Comparison of ENCODE assay signal across 26 cellular contexts in the genomic region with DNA sequence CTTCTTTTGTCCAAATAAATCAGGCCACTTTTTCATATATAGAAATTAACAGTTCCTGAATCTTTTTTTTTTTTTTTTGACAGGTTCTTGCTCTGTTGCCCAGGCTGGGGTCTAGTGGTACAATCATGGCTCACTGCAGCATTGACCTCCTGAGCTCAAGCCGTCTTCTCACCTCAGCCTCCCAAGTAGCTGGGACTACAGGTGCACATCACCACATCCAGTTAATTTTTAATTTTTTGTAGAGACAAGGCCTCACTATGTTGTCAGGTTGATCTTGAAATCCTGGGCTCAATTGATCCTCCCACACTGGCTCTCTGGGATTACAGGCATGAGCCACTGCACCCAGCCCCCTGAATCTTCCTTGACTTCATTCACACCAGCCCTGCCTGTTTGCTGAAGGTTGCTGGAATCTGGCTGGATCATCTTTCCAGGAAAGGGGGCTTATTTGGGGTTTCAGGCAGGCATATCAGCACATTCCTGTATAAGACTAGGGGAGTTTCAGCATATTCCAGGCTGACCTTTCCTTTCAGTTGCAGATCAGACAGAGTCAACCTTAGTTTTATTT.
A peak's percentile ranks its signal among the peaks of the same experiment; 100 is the strongest.
DNase-seq lines count a peak whose midpoint lies in the region; ATAC-seq, FAIRE-seq and TF ChIP-seq lines count a peak whose summit lies in the region.
"Had no signal": no experiment of that assay in that cellular context is flagged by ENCODE, and none has a peak within 500 bp of the region (broad histone marks: within the 10 kb centered on the region; RNA-seq: fewer than 3 reads in every experiment).

No MANE protein-coding gene starts in this region.

- FAIRE-seq in A549 (lab: Jason Lieb, UNC) = no peak
- FAIRE-seq in RCC 7860 (lab: Jason Lieb, UNC) = no peak
- FAIRE-seq: GM12891, K562 had no signal

- no peaks in the 10 kb centered on the region for H3K27me3 ChIP-seq in hepatocyte
- H3K27me3 ChIP-seq: testis had no signal

- no peak overlapping the region for H2AFZ ChIP-seq in hepatocyte

- H3K4me3 Mint-ChIP-seq in mesothelial cell of epicardium = no peak overlapping the region
- H3K4me3 Mint-ChIP-seq: activated CD4-positive, alpha-beta T cell treated with anti-CD3 and anti-CD28 coated beads, Interleukin-2, amount 10 ng/mL, durations not matched to agents 7 days and 5 days; activated T-cell treated with anti-CD3 and anti-CD28 coated beads, Interleukin-2, amount 50 U/mL, for 24 hours; brain; CD4-positive, alpha-beta T cell; neural crest cell had no signal

- CTCF ChIA-PET in A549 (lab: Yijun Ruan, JAX) = interaction anchor here (0.6 kb wide), 1 partner anchor 276 kb away, joined by 3 read pairs; no protein-coding TSS in a partner anchor

- H4K20me1 ChIP-seq in hepatocyte (ENCODE audit: insufficient read depth, poor library complexity, severe bottlenecking) = no peaks in the 10 kb centered on the region

- H3K79me2 ChIP-seq in hepatocyte = no peaks in the 10 kb centered on the region

- H3K27ac Mint-ChIP-seq in mesothelial cell of epicardium = peak overlapping the region; percentile 62
- H3K27ac Mint-ChIP-seq: activated CD4-positive, alpha-beta T cell treated with anti-CD3 and anti-CD28 coated beads, Interleukin-2, amount 10 ng/mL, durations not matched to agents 7 days and 5 days; activated T-cell treated with anti-CD3 and anti-CD28 coated beads, Interleukin-2, amount 50 U/mL, for 24 hours; CD4-positive, alpha-beta T cell had no signal

- H3K9me3 Mint-ChIP-seq in mesothelial cell of epicardium = no peaks in the 10 kb centered on the region
- H3K9me3 Mint-ChIP-seq: activated CD4-positive, alpha-beta T cell treated with anti-CD3 and anti-CD28 coated beads, Interleukin-2, amount 10 ng/mL, durations not matched to agents 7 days and 5 days; activated T-cell treated with anti-CD3 and anti-CD28 coated beads, Interleukin-2, amount 50 U/mL, for 24 hours; brain; CD4-positive, alpha-beta T cell; neural crest cell had no signal

- TF ChIP-seq RAD21 in A549 (conservative IDR thresholded peaks at IDR 0.05 in 1 of 2, IDR thresholded peaks at IDR 0.05 in 1 of 2) = no peak

- TF ChIP-seq CTCF in A549 (IDR thresholded peaks at IDR 0.05) (no peak), hepatocyte (IDR thresholded peaks at IDR 0.05; ENCODE audit: poor library complexity) (no peak), mesothelial cell of epicardium (IDR thresholded peaks at IDR 0.05; ENCODE audit: unreplicated experiment) (no peak), GM13977 (IDR thresholded peaks at IDR 0.05; ENCODE audit: extremely low read depth, insufficient read depth, missing control alignments) (no peak)

- no peaks in the 10 kb centered on the region for H3K9me2 ChIP-seq in hepatocyte (replicated peaks; ENCODE audit: insufficient read depth)

- 27% methylated on average over 1 of the region's 1 CpG for WGBS in A549 (ENCODE audit: missing lambda C conversion rate)
- 69% methylated on average over 1 of the region's 1 CpG for WGBS in hepatocyte (ENCODE audit: low lambda C conversion rate, missing lambda C conversion rate)

- H3K4me2 ChIP-seq in A549 = peak overlapping the region; percentile 59
- no peak overlapping the region for H3K4me2 ChIP-seq in hepatocyte

- H3K36me3 Mint-ChIP-seq in mesothelial cell of epicardium = no peaks in the 10 kb centered on the region
- H3K36me3 Mint-ChIP-seq: brain had no signal

- H3K4me3 ChIP-seq in A549 (no peak overlapping the region), hepatocyte (no peak overlapping the region)
- H3K4me3 ChIP-seq: K562, lung, psoas muscle, testis had no signal

- in situ Hi-C loops in GM13977 (cut with MboI; ENCODE audit: low pct_unique_long_range_greater_than_20kb, low sequenced_read_pairs, unreplicated experiment) = no loop called here

- peaks cover 62% of the 10 kb centered on the region for H3K4me1 ChIP-seq in A549
- H3K4me1 ChIP-seq in hepatocyte (ENCODE audit: insufficient read depth) = peaks cover 20% of the 10 kb centered on the region
- H3K4me1 ChIP-seq: psoas muscle had no signal

- POLR2A ChIA-PET in A549 (lab: Yijun Ruan, JAX) = no interaction called here

- TF ChIP-seq EP300 in A549 (IDR thresholded peaks at IDR 0.05) = no peak

- no peak for TF ChIP-seq POLR2A in A549 (IDR thresholded peaks at IDR 0.05; ENCODE audit: low read length)

- H3K36me3 ChIP-seq in hepatocyte (replicated peaks; ENCODE audit: insufficient read depth, low read depth) = no peaks in the 10 kb centered on the region

- H3K27ac ChIP-seq in A549 = peak overlapping the region; percentile 81 to 90
- H3K27ac ChIP-seq in hepatocyte = peak overlapping the region; percentile 4
- H3K27ac ChIP-seq: psoas muscle, testis had no signal

- H3K27me3 Mint-ChIP-seq in mesothelial cell of epicardium (ENCODE audit: low read depth) = peaks cover 1% of the 10 kb centered on the region
- H3K27me3 Mint-ChIP-seq: activated CD4-positive, alpha-beta T cell treated with anti-CD3 and anti-CD28 coated beads, Interleukin-2, amount 10 ng/mL, durations not matched to agents 7 days and 5 days; brain had no signal

- DNase-seq in A549 (ENCODE audit: low read depth in 1 of 2, low spot score in 1 of 2) (no peak), RCC 7860 (ENCODE audit: low spot score) (peak; percentile 75), hepatocyte (ENCODE audit: low spot score) (no peak), mesothelial cell of epicardium (ENCODE audit: low spot score in 2 of 2, unreplicated experiment in 2 of 2) (no peak), GM13977 (ENCODE audit: low spot score) (no peak)
- no peak for DNase-seq in NK-92 treated with Interleukin-12 subunit alpha and Interleukin-12 subunit beta, amount 100 ng/mL, for 24 hours (lab: John Stamatoyannopoulos, UW)
- DNase-seq: 8988T; activated CD4-positive, alpha-beta T cell treated with anti-CD3 and anti-CD28 coated beads, Interleukin-2, amount 10 ng/mL, durations not matched to agents 7 days and 5 days; activated T-cell treated with anti-CD3 and anti-CD28 coated beads, Interleukin-2, amount 50 U/mL, for 24 hours; CD4-positive, alpha-beta T cell; EL; islet precursor cell; NCI-H1417; NCI-H2029 treated with DMSO at 0.1 percent for 48 hours; NCI-H2227 treated with DMSO at 0.1 percent for 48 hours; NCI-H774; psoas muscle; stimulated activated naive CD8-positive, alpha-beta T cell treated with anti-CD3 and anti-CD28 coated beads, Interleukin-15, Interleukin-2, amounts not matched to agents 100 U/mL and 50 U/mL, for 24 hours; testis had no signal

- peaks cover 31% of the 10 kb centered on the region for H3K4me1 Mint-ChIP-seq in mesothelial cell of epicardium
- H3K4me1 Mint-ChIP-seq: activated CD4-positive, alpha-beta T cell treated with anti-CD3 and anti-CD28 coated beads, Interleukin-2, amount 10 ng/mL, durations not matched to agents 7 days and 5 days had no signal

- peak in 1 of 2 experiments; percentile 17; a peak in 2 of 6 replicates for ATAC-seq in A549
- ATAC-seq in GM21528 (IDR thresholded peaks at IDR 0.05; ENCODE audit: low FRiP score, unreplicated experiment) = no peak
- ATAC-seq in GM19455 (IDR thresholded peaks at IDR 0.05; ENCODE audit: unreplicated experiment) = no peak
- ATAC-seq: K562; psoas muscle; stimulated activated naive CD8-positive, alpha-beta T cell treated with anti-CD3 and anti-CD28 coated beads, Interleukin-15, Interleukin-2, amounts not matched to agents 100 U/mL and 50 U/mL, for 24 hours had no signal

- no peaks in the 10 kb centered on the region for H3K9me3 ChIP-seq in A549
- no peaks in the 10 kb centered on the region for H3K9me3 ChIP-seq in hepatocyte (ENCODE audit: low read depth)
- H3K9me3 ChIP-seq: psoas muscle, testis had no signal

TF ChIP-seq in A549, 52 proteins besides CTCF, POLR2A, EP300 and RAD21 (continues in another document):
- TF ChIP-seq JUN (IDR thresholded peaks at IDR 0.05) (no peak), CEBPB (IDR thresholded peaks at IDR 0.05) (no peak), MYC (IDR thresholded peaks at IDR 0.05; ENCODE audit: borderline replicate concordance, low read length) (no peak), GATA3 (IDR thresholded peaks at IDR 0.05; ENCODE audit: borderline replicate concordance) (no peak), RCOR1 (IDR thresholded peaks at IDR 0.05; ENCODE audit: low read depth, low read length) (no peak), FOSL2 (IDR thresholded peaks at IDR 0.05) (no peak), FOSL2 (CRISPR knock-in tag; IDR thresholded peaks at IDR 0.05) (no peak), FOXS1 (CRISPR knock-in tag; IDR thresholded peaks at IDR 0.05) (no peak)
- TF ChIP-seq, protein P1, sequence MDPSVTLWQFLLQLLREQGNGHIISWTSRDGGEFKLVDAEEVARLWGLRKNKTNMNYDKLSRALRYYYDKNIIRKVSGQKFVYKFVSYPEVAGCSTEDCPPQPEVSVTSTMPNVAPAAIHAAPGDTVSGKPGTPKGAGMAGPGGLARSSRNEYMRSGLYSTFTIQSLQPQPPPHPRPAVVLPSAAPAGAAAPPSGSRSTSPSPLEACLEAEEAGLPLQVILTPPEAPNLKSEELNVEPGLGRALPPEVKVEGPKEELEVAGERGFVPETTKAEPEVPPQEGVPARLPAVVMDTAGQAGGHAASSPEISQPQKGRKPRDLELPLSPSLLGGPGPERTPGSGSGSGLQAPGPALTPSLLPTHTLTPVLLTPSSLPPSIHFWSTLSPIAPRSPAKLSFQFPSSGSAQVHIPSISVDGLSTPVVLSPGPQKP (IDR thresholded peaks at IDR 0.05; ENCODE audit: low read depth, low read length) = no peak
- TF ChIP-seq, protein P2, sequence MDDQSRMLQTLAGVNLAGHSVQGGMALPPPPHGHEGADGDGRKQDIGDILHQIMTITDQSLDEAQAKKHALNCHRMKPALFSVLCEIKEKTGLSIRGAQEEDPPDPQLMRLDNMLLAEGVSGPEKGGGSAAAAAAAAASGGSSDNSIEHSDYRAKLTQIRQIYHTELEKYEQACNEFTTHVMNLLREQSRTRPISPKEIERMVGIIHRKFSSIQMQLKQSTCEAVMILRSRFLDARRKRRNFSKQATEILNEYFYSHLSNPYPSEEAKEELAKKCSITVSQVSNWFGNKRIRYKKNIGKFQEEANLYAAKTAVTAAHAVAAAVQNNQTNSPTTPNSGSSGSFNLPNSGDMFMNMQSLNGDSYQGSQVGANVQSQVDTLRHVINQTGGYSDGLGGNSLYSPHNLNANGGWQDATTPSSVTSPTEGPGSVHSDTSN (IDR thresholded peaks at IDR 0.05) = no peak
